ENCODE assay signal across 24 cellular contexts in the genomic region with DNA sequence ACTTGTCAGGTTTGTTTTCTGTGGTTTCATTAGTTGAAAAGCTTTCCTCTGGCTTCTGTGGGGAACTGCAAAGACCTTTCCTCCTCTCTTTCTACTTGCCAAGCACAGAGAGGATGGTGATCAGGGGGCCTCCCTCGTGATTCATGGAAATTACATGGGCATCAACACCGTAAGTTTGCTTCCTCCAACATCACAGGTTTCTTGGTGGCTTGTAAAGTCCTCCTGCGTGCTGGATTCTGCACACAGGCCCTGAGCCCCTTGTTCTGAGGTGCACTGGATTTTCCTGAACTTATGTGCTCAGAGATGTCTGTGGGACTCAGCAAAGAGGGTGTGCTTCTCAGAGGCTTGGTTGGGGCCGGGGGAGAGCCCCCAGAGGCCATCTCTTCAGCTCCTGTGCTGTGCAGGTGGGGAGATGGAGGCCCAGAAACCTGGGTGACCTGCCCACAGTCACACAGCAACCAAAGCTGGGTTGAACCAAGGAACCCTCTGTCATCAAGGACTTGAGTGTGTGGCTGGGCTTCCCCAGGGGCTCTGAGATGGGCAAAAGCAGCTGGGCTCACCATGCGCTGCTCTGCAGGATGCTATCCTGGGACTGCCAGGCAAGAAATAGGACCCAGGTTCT. TPM values are rescaled to one million over a fixed set of nuclear protein-coding genes. Genes with fewer than 3 reads are reported as not detected.
A peak's percentile ranks its signal among the peaks of the same experiment; 100 is the strongest.
DNase-seq lines count a peak whose midpoint lies in the region; ATAC-seq, FAIRE-seq and TF ChIP-seq lines count a peak whose summit lies in the region.
"Had no signal": no experiment of that assay in that cellular context is flagged by ENCODE, and none has a peak within 500 bp of the region (broad histone marks: within the 10 kb centered on the region; RNA-seq: fewer than 3 reads in every experiment).

No MANE protein-coding gene starts in this region.

- H2BK12ac ChIP-seq in neuronal stem cell (ENCODE audit: low read length), result no peak overlapping the region

- no peak for ATAC-seq in heart right ventricle
- no peak for ATAC-seq in Right ventricle myocardium inferior
- ATAC-seq in upper lobe of left lung (ENCODE audit: low FRiP score in 2 of 2), result no peak

- peaks cover 35% of the 10 kb centered on the region for H3K4me1 Mint-ChIP-seq in activated naive CD8-positive, alpha-beta T cell treated with anti-CD3 and anti-CD28 coated beads for 36 hours

- H3K27me3 Mint-ChIP-seq in activated naive CD8-positive, alpha-beta T cell treated with anti-CD3 and anti-CD28 coated beads for 36 hours, result no peaks in the 10 kb centered on the region
- H3K27me3 Mint-ChIP-seq: CD4-positive, CD25-positive, alpha-beta regulatory T cell; IgD-negative memory B cell had no signal

- peak overlapping the region; percentile 17 for H2AK5ac ChIP-seq in neuronal stem cell (ENCODE audit: low read depth, low read length)

- H2BK15ac ChIP-seq in neuronal stem cell (ENCODE audit: low read length), result no peak overlapping the region

- H4K8ac ChIP-seq in neuronal stem cell (ENCODE audit: low read depth, low read length), result no peak overlapping the region

- no peak overlapping the region for H3K4me2 ChIP-seq in neuronal stem cell (ENCODE audit: insufficient read depth, low read length, poor library complexity, severe bottlenecking)

- no peak for DNase-seq in heart right ventricle
- DNase-seq in Right ventricle myocardium inferior (ENCODE audit: missing footprints), result no peak
- DNase-seq in activated naive CD8-positive, alpha-beta T cell treated with anti-CD3 and anti-CD28 coated beads for 36 hours, result peak; percentile 43
- no peak for DNase-seq in neuronal stem cell (ENCODE audit: low spot score)
- no peak for DNase-seq in upper lobe of left lung
- no peak for DNase-seq in NCI-H446 (lab: John Stamatoyannopoulos, UW)
- no peak for DNase-seq in HTR-8/SVneo (ENCODE audit: insufficient read length, low spot score)
- DNase-seq: activated CD4-positive, alpha-beta T cell treated with anti-CD3 and anti-CD28 coated beads for 48 hours; activated naive CD4-positive, alpha-beta T cell treated with anti-CD3 and anti-CD28 coated beads, Interleukin-2, amount 50 U/mL, for 16 hours; CD4-positive, CD25-positive, alpha-beta regulatory T cell; cerebellar nuclear complex; effector CD4-positive, alpha-beta T cell; foreskin melanocyte; MG63; NCI-H1436 treated with DMSO at 0.1 percent for 48 hours; NCI-H2171 treated with DMSO at 0.1 percent for 48 hours; NCI-H526 treated with DMSO at 0.1 percent for 48 hours; stimulated activated CD4-positive, alpha-beta T cell treated with anti-CD3 and anti-CD28 coated beads, Interleukin-4, amount 100 ng/mL, for 24 hours; stomach; T-helper 2 cell had no signal

- H3K27ac ChIP-seq in heart right ventricle (peak overlapping the region; percentile 60 to 96 (median 85)), neuronal stem cell (replicated peaks; ENCODE audit: low read length) (no peak overlapping the region), upper lobe of left lung (peak overlapping the region in 3 of 4 donors; percentile 35 to 86 (median 84))
- H3K27ac ChIP-seq: vagina had no signal

- TF ChIP-seq CTCF in heart right ventricle (IDR thresholded peaks at IDR 0.05), result no peak
- TF ChIP-seq CTCF in upper lobe of left lung (IDR thresholded peaks at IDR 0.05), result no peak

- H3K23ac ChIP-seq in neuronal stem cell (ENCODE audit: low read depth, low read length, poor library complexity), result no peak overlapping the region

- no peak overlapping the region for H3K4ac ChIP-seq in neuronal stem cell (ENCODE audit: low read length)

- H3K36me3 ChIP-seq in heart right ventricle (peaks cover 0 to 20% (median 0%) of the 10 kb centered on the region in 9 donors), neuronal stem cell (replicated peaks in 1 of 2; ENCODE audit: control insufficient read depth in 2 of 2, insufficient read depth in 2 of 2, low read length in 2 of 2) (no peaks in the 10 kb centered on the region), upper lobe of left lung (no peaks in the 10 kb centered on the region)
- H3K36me3 ChIP-seq: MG63, vagina had no signal

- H2BK120ac ChIP-seq in neuronal stem cell (ENCODE audit: low read depth, low read length), result no peak overlapping the region

- H3K9me3 ChIP-seq in heart right ventricle (no peaks in the 10 kb centered on the region), neuronal stem cell (replicated peaks in 1 of 2; ENCODE audit: control insufficient read depth in 2 of 2, insufficient read depth in 1 of 2, low read depth in 1 of 2, low read length in 2 of 2) (no peaks in the 10 kb centered on the region), upper lobe of left lung (no peaks in the 10 kb centered on the region)
- H3K9me3 ChIP-seq: MG63, stomach, vagina had no signal

- no peak overlapping the region for H3K9ac ChIP-seq in neuronal stem cell (ENCODE audit: low read depth, low read length, poor library complexity)

- peak overlapping the region; percentile 41 for H3K4me3 Mint-ChIP-seq in activated naive CD8-positive, alpha-beta T cell treated with anti-CD3 and anti-CD28 coated beads for 36 hours
- H3K4me3 Mint-ChIP-seq: CD4-positive, CD25-positive, alpha-beta regulatory T cell; IgD-negative memory B cell had no signal

- no peaks in the 10 kb centered on the region for H3K9me3 Mint-ChIP-seq in activated naive CD8-positive, alpha-beta T cell treated with anti-CD3 and anti-CD28 coated beads for 36 hours
- H3K9me3 Mint-ChIP-seq: CD4-positive, CD25-positive, alpha-beta regulatory T cell had no signal

- H3K4me1 ChIP-seq in heart right ventricle, result peaks cover 14 to 49% (median 36%) of the 10 kb centered on the region in 9 donors
- H3K4me1 ChIP-seq in neuronal stem cell (ENCODE audit: control insufficient read depth in 2 of 2, insufficient read depth in 1 of 2, low read depth in 1 of 2, low read length in 2 of 2), result peaks cover 11 to 43% of the 10 kb centered on the region in 2 donors
- peaks cover 0 to 7% (median 3%) of the 10 kb centered on the region in 4 donors for H3K4me1 ChIP-seq in upper lobe of left lung
- H3K4me1 ChIP-seq: vagina had no signal

- H3K27me3 ChIP-seq in heart right ventricle (no peaks in the 10 kb centered on the region), neuronal stem cell (ENCODE audit: control insufficient read depth in 3 of 3, insufficient read depth in 3 of 3, low read depth in 1 of 3, low read length in 3 of 3) (no peaks in the 10 kb centered on the region), upper lobe of left lung (no peaks in the 10 kb centered on the region)
- H3K27me3 ChIP-seq: MG63, stomach, vagina had no signal

- H3K18ac ChIP-seq in neuronal stem cell (ENCODE audit: low read length), result peak overlapping the region; percentile 60

- no peaks in the 10 kb centered on the region for H3K79me1 ChIP-seq in neuronal stem cell (ENCODE audit: low read depth, low read length)

- no peak for FAIRE-seq in HTR-8/SVneo (lab: Jason Lieb, UNC)
- FAIRE-seq: islet of Langerhans had no signal

- 84 to 85% methylated on average over 5 of the region's 5 CpGs for WGBS in heart right ventricle, 2 donors
- WGBS in neuronal stem cell (ENCODE audit: extremely low coverage in 2 of 2, insufficient read length in 2 of 2, insufficient replicate concordance in 1 of 2), 2 donors, result no CpG with 5 or more reads among the region's 5 CpGs
- WGBS in upper lobe of left lung, 2 donors, result 58 to 85% methylated on average over 3 to 5 of the region's 5 CpGs

- no peak for TF ChIP-seq EP300 in upper lobe of left lung (IDR thresholded peaks at IDR 0.05)

- peak overlapping the region; percentile 80 for H3K27ac Mint-ChIP-seq in activated naive CD8-positive, alpha-beta T cell treated with anti-CD3 and anti-CD28 coated beads for 36 hours

- H3K36me3 Mint-ChIP-seq in activated naive CD8-positive, alpha-beta T cell treated with anti-CD3 and anti-CD28 coated beads for 36 hours, result no peaks in the 10 kb centered on the region
- H3K36me3 Mint-ChIP-seq: CD4-positive, CD25-positive, alpha-beta regulatory T cell had no signal

- H3K4me3 ChIP-seq in heart right ventricle, result peak overlapping the region in 1 of 10 donors; percentile 58
- H3K4me3 ChIP-seq in neuronal stem cell (ENCODE audit: low read length in 2 of 2), result no peak overlapping the region
- H3K4me3 ChIP-seq in upper lobe of left lung, result no peak overlapping the region
- H3K4me3 ChIP-seq: lung, MG63, stomach, vagina had no signal

- H2AFZ ChIP-seq in neuronal stem cell (ENCODE audit: low read length), result peak overlapping the region; percentile 4

- TF ChIP-seq POLR2A in upper lobe of left lung (IDR thresholded peaks at IDR 0.05), result no peak

- H3K14ac ChIP-seq in neuronal stem cell (ENCODE audit: low read length), result no peak overlapping the region

- intact Hi-C loops in heart right ventricle (cut with DNase I) (loop anchor here in 7 of 10 donors (5.0 to 10.0 kb wide), 6 partner anchors 38 to 1275 kb away; partner anchors contain the start of gene RGS3 (in 1 of the 7)), Right ventricle myocardium inferior (cut with DNase I) (loop anchor here (2.0 to 5.0 kb wide), 3 partner anchors 43 to 87 kb away; no protein-coding TSS in a partner anchor)

- no peak overlapping the region for H2BK5ac ChIP-seq in neuronal stem cell (ENCODE audit: low read length)

- no peak overlapping the region for H4K91ac ChIP-seq in neuronal stem cell (ENCODE audit: low read depth, low read length, poor library complexity)

RNA-seq across cellular contexts. Expression of gene RGS3, which starts 36.5 kb away (rescaled TPM):
- total RNA-seq in heart right ventricle (100 to 1,000 TPM in 9 of 10 donors, 10 to 100 TPM in 1; 98.7 to 201 (median 140) TPM), Right ventricle myocardium inferior (139 TPM), upper lobe of left lung (10 to 100 TPM; 60.3 to 93.2 (median 72.6) TPM)
- 100 to 1,000 TPM in 1 of 2 donors, 10 to 100 TPM in 1; 65.4 to 125 TPM for polyA plus RNA-seq in heart right ventricle
- total RNA-seq in activated naive CD8-positive, alpha-beta T cell treated with anti-CD3 and anti-CD28 coated beads for 36 hours, result 10 to 100 TPM; 61.7 to 65.0 TPM
- 26.4 TPM for polyA plus RNA-seq in neuronal stem cell (2013, experiment 1 of 2)
- polyA plus RNA-seq in neuronal stem cell (2013, experiment 2 of 2), result 26.2 TPM
